ENCODE assay signal across 14 cellular contexts in genomic region chr16:3067929-3068288, GRCh38. TPM values are rescaled to one million over a fixed set of nuclear protein-coding genes. Genes with fewer than 3 reads are reported as not detected.
DNase-seq lines count a peak whose midpoint lies in the region; ATAC-seq and TF ChIP-seq lines count a peak whose summit lies in the region.
"Had no signal": no experiment of that assay in that cellular context is flagged by ENCODE, and none has a peak within 500 bp of the region (broad histone marks: within the 10 kb centered on the region; RNA-seq: fewer than 3 reads in every experiment).

No MANE protein-coding gene starts in this region.

- no peaks in the 10 kb centered on the region for H3K27me3 ChIP-seq in BLaER1 treated with 17β-estradiol and CSF1 and Interleukin-3, amounts not matched to agents 10 nM and 100 nM
- no peaks in the 10 kb centered on the region for H3K27me3 ChIP-seq in GM06990 (replicated peaks; ENCODE audit: control insufficient read depth, insufficient read depth, low read length)

- DNase-seq in GM06990 (ENCODE audit: extremely low read depth, insufficient read length) (no peak), SW480 (ENCODE audit: low spot score) (no peak), NCI-H2029 (lab: John Stamatoyannopoulos, UW) (no peak), middle frontal gyrus (ENCODE audit: extremely low spot score, low spot score) (no peak)
- DNase-seq in activated naive CD8-positive, alpha-beta T cell treated with anti-CD3 and anti-CD28 coated beads for 36 hours = no peak
- no peak for DNase-seq in natural killer cell treated with Interleukin-12 subunit alpha and Interleukin-12 subunit beta and Interleukin-15 and Interleukin-18, amount 100 ng/mL, for 72 hours (ENCODE audit: low spot score)
- DNase-seq: GF-D8, HFFc6, midbrain, PC-3 had no signal

- peak overlapping the region; percentile 100 for H3K4me3 Mint-ChIP-seq in activated naive CD8-positive, alpha-beta T cell treated with anti-CD3 and anti-CD28 coated beads for 36 hours
- peak overlapping the region; percentile 100 for H3K4me3 Mint-ChIP-seq in natural killer cell treated with Interleukin-12 subunit alpha and Interleukin-12 subunit beta and Interleukin-15 and Interleukin-18, amount 100 ng/mL, for 72 hours
- H3K4me3 Mint-ChIP-seq: HFFc6 had no signal

- H3K4me1 ChIP-seq in BLaER1 treated with 17β-estradiol and CSF1 and Interleukin-3, amounts not matched to agents 10 nM and 100 nM = peaks cover 12 to 67% (median 55%) of the 10 kb centered on the region in 10 experiments

- peak overlapping the region in 8 of 11 experiments; percentile 12 to 40 (median 24); a peak in 9 of 22 replicates for H3K4me2 ChIP-seq in BLaER1 treated with 17β-estradiol and CSF1 and Interleukin-3, amounts not matched to agents 10 nM and 100 nM

- no peak overlapping the region for H3K4me3 ChIP-seq in BLaER1 treated with 17β-estradiol and CSF1 and Interleukin-3, amounts not matched to agents 10 nM and 100 nM
- peak overlapping the region; percentile 65 for H3K4me3 ChIP-seq in GM06990 (replicated peaks; ENCODE audit: low read depth, low read length)

- H3K4me1 Mint-ChIP-seq in activated naive CD8-positive, alpha-beta T cell treated with anti-CD3 and anti-CD28 coated beads for 36 hours = peaks cover 48% of the 10 kb centered on the region
- peaks cover 57 to 62% of the 10 kb centered on the region in 2 donors for H3K4me1 Mint-ChIP-seq in natural killer cell treated with Interleukin-12 subunit alpha and Interleukin-12 subunit beta and Interleukin-15 and Interleukin-18, amount 100 ng/mL, for 72 hours (ENCODE audit: low read depth in 2 of 2)

- H3K36me3 Mint-ChIP-seq in activated naive CD8-positive, alpha-beta T cell treated with anti-CD3 and anti-CD28 coated beads for 36 hours = peaks cover 53% of the 10 kb centered on the region
- peaks cover 22% of the 10 kb centered on the region for H3K36me3 Mint-ChIP-seq in natural killer cell treated with Interleukin-12 subunit alpha and Interleukin-12 subunit beta and Interleukin-15 and Interleukin-18, amount 100 ng/mL, for 72 hours

- H3K27me3 Mint-ChIP-seq in activated naive CD8-positive, alpha-beta T cell treated with anti-CD3 and anti-CD28 coated beads for 36 hours = no peaks in the 10 kb centered on the region
- no peaks in the 10 kb centered on the region for H3K27me3 Mint-ChIP-seq in natural killer cell treated with Interleukin-12 subunit alpha and Interleukin-12 subunit beta and Interleukin-15 and Interleukin-18, amount 100 ng/mL, for 72 hours

- H3K27ac Mint-ChIP-seq in activated naive CD8-positive, alpha-beta T cell treated with anti-CD3 and anti-CD28 coated beads for 36 hours = peak overlapping the region; percentile 100
- H3K27ac Mint-ChIP-seq in natural killer cell treated with Interleukin-12 subunit alpha and Interleukin-12 subunit beta and Interleukin-15 and Interleukin-18, amount 100 ng/mL, for 72 hours = peak overlapping the region; percentile 97 to 100
- H3K27ac Mint-ChIP-seq: HFFc6 had no signal

- no peak for ATAC-seq in natural killer cell treated with Interleukin-12 subunit alpha and Interleukin-12 subunit beta and Interleukin-15 and Interleukin-18, amount 100 ng/mL, for 72 hours
- ATAC-seq in GM21786 (IDR thresholded peaks at IDR 0.05; ENCODE audit: unreplicated experiment) = no peak
- ATAC-seq: PC-3 had no signal

- 0 out of 22 replicates have a peak overlapping the region, but pooled peaks of 1 of the 11 experiments have one; percentile 18 for H3K9ac ChIP-seq in BLaER1 treated with 17β-estradiol and CSF1 and Interleukin-3, amounts not matched to agents 10 nM and 100 nM

- no peaks in the 10 kb centered on the region for H3K36me3 ChIP-seq in BLaER1 treated with 17β-estradiol and CSF1 and Interleukin-3, amounts not matched to agents 10 nM and 100 nM
- peaks cover 5% of the 10 kb centered on the region for H3K36me3 ChIP-seq in GM06990 (ENCODE audit: control insufficient read depth, insufficient read depth, low read length)

- no peaks in the 10 kb centered on the region for H3K9me3 Mint-ChIP-seq in activated naive CD8-positive, alpha-beta T cell treated with anti-CD3 and anti-CD28 coated beads for 36 hours
- H3K9me3 Mint-ChIP-seq in natural killer cell treated with Interleukin-12 subunit alpha and Interleukin-12 subunit beta and Interleukin-15 and Interleukin-18, amount 100 ng/mL, for 72 hours = no peaks in the 10 kb centered on the region
- H3K9me3 Mint-ChIP-seq: HFFc6 had no signal

- no peak for TF ChIP-seq CTCF in GM06990 (IDR thresholded peaks at IDR 0.05; ENCODE audit: insufficient read depth, low read length, poor library complexity, severe bottlenecking)

- H4K20me1 ChIP-seq in BLaER1 treated with 17β-estradiol and CSF1 and Interleukin-3, amounts not matched to agents 10 nM and 100 nM = no peaks in the 10 kb centered on the region

- peak overlapping the region in 3 of 11 experiments; percentile 38 to 58 (median 38); a peak in 6 of 22 replicates for H3K27ac ChIP-seq in BLaER1 treated with 17β-estradiol and CSF1 and Interleukin-3, amounts not matched to agents 10 nM and 100 nM

- peaks cover 0 to 8% (median 5%) of the 10 kb centered on the region in 11 experiments; a peak in 7 of 22 replicates for H3K9me3 ChIP-seq in BLaER1 treated with 17β-estradiol and CSF1 and Interleukin-3, amounts not matched to agents 10 nM and 100 nM (replicated peaks in 1 of 11)

RNA-seq across cellular contexts. Expression of gene IL32, which starts 2.5 kb away (rescaled TPM):
- total RNA-seq in activated naive CD8-positive, alpha-beta T cell treated with anti-CD3 and anti-CD28 coated beads for 36 hours = 1,000 to 10,000 TPM; 1,056 to 1,060 TPM
- 1,000 to 10,000 TPM in 1 of 2 donors, 100 to 1,000 TPM in 1; 678 to 1,235 TPM for total RNA-seq in natural killer cell treated with Interleukin-12 subunit alpha and Interleukin-12 subunit beta and Interleukin-15 and Interleukin-18, amount 100 ng/mL, for 72 hours

RNA-seq across cellular contexts. Expression of gene MMP25, which starts 21.5 kb away (rescaled TPM):
- total RNA-seq in activated naive CD8-positive, alpha-beta T cell treated with anti-CD3 and anti-CD28 coated beads for 36 hours = 1 to 10 TPM in 1 of 2 experiments, under 1 TPM in 1; 0.99 to 1.6 TPM
- 10 to 100 TPM; 54.3 to 66.6 TPM for total RNA-seq in natural killer cell treated with Interleukin-12 subunit alpha and Interleukin-12 subunit beta and Interleukin-15 and Interleukin-18, amount 100 ng/mL, for 72 hours

RNA-seq across cellular contexts. Expression of gene BICDL2, which starts 31.2 kb away (rescaled TPM):
- total RNA-seq in activated naive CD8-positive, alpha-beta T cell treated with anti-CD3 and anti-CD28 coated beads for 36 hours = under 1 TPM; 0.31 to 0.56 TPM
- under 1 TPM; 0.50 to 0.67 TPM for total RNA-seq in natural killer cell treated with Interleukin-12 subunit alpha and Interleukin-12 subunit beta and Interleukin-15 and Interleukin-18, amount 100 ng/mL, for 72 hours
- total RNA-seq: dermis microvascular lymphatic vessel endothelial cell, HFFc6 had no signal

RNA-seq across cellular contexts. Expression of gene ZSCAN10, which starts 31.2 kb away (rescaled TPM):
- not detected for total RNA-seq in activated naive CD8-positive, alpha-beta T cell treated with anti-CD3 and anti-CD28 coated beads for 36 hours
- total RNA-seq in natural killer cell treated with Interleukin-12 subunit alpha and Interleukin-12 subunit beta and Interleukin-15 and Interleukin-18, amount 100 ng/mL, for 72 hours = under 1 TPM in 1 of 2 donors, not detected in 1; 0.22 TPM
- total RNA-seq: dermis microvascular lymphatic vessel endothelial cell, HFFc6, PC-3, renal cortical epithelial cell had no signal

RNA-seq across cellular contexts. Expression of gene THOC6, which starts 44.1 kb away (rescaled TPM):
- total RNA-seq in activated naive CD8-positive, alpha-beta T cell treated with anti-CD3 and anti-CD28 coated beads for 36 hours = 10 to 100 TPM; 48.7 to 53.1 TPM
- 10 to 100 TPM; 33.6 to 58.8 TPM for total RNA-seq in natural killer cell treated with Interleukin-12 subunit alpha and Interleukin-12 subunit beta and Interleukin-15 and Interleukin-18, amount 100 ng/mL, for 72 hours

Comparison
In these comparisons a context has a peak if more than half of its experiments do, and no peak if none do; other contexts are left out.
1. RNA of gene MMP25, which starts 21.5 kb away (total RNA-seq): 54.3 to 66.6 TPM in natural killer cell treated with Interleukin-12 subunit alpha and Interleukin-12 subunit beta and Interleukin-15 and Interleukin-18, amount 100 ng/mL, for 72 hours; 0.99 to 1.6 TPM in activated naive CD8-positive, alpha-beta T cell treated with anti-CD3 and anti-CD28 coated beads for 36 hours; every median in the first group is over 10 times any median in the second.